In genomic region chr4:106707776-106708603, GRCh38 we compare ENCODE assay signal across 11 cellular contexts.
DNase-seq lines count a peak whose midpoint lies in the region; ATAC-seq lines count a peak whose summit lies in the region.
"Had no signal": no experiment of that assay in that cellular context is flagged by ENCODE, and none has a peak within 500 bp of the region (broad histone marks: within the 10 kb centered on the region; RNA-seq: fewer than 3 reads in every experiment).

No MANE protein-coding gene starts in this region.

- H3K27me3 ChIP-seq in naive thymus-derived CD4-positive, alpha-beta T cell (ENCODE audit: control insufficient read depth in 2 of 2, insufficient read depth in 2 of 2, low read length in 2 of 2): no peaks in the 10 kb centered on the region

- H3K4me1 ChIP-seq in naive thymus-derived CD4-positive, alpha-beta T cell (ENCODE audit: control insufficient read depth in 2 of 2, insufficient read depth in 2 of 2, low read length in 2 of 2): no peaks in the 10 kb centered on the region
- H3K4me1 ChIP-seq: HAP-1 had no signal

- peak; percentile 55 for DNase-seq in UCSD-AML1 (lab: John Stamatoyannopoulos, UW; ENCODE audit: unreplicated experiment)
- no peak for DNase-seq in naive thymus-derived CD4-positive, alpha-beta T cell
- no peak for DNase-seq in T1000 (lab: John Stamatoyannopoulos, UW)
- DNase-seq in NCI-H2227 (lab: John Stamatoyannopoulos, UW; ENCODE audit: unreplicated experiment): no peak
- no peak for DNase-seq in SW480 (ENCODE audit: low spot score)
- DNase-seq: activated gamma-delta T cell, NCI-H1436 treated with DMSO at 0.1 percent for 48 hours had no signal

- peak; percentile 88 for ATAC-seq in GM18870 (IDR thresholded peaks at IDR 0.05; ENCODE audit: unreplicated experiment)
- ATAC-seq in HG03342 (IDR thresholded peaks at IDR 0.05; ENCODE audit: unreplicated experiment): peak; percentile 62
- peak; percentile 54 for ATAC-seq in naive thymus-derived CD4-positive, alpha-beta T cell
- no peak for ATAC-seq in GM18867 (IDR thresholded peaks at IDR 0.05; ENCODE audit: unreplicated experiment)

- POLR2A ChIA-PET in naive thymus-derived CD4-positive, alpha-beta T cell (lab: Charles Lee): no interaction called here

- no peak overlapping the region for H3K27ac Mint-ChIP-seq in naive thymus-derived CD4-positive, alpha-beta T cell

- H3K27ac ChIP-seq in naive thymus-derived CD4-positive, alpha-beta T cell (ENCODE audit: low read depth, low read length): no peak overlapping the region

- peaks cover 0 to 2% (median 0%) of the 10 kb centered on the region in 7 donors for H3K4me1 Mint-ChIP-seq in naive thymus-derived CD4-positive, alpha-beta T cell

- intact Hi-C loops in naive thymus-derived CD4-positive, alpha-beta T cell (cut with micrococcal nuclease): no loop called here

- H3K4me3 ChIP-seq in naive thymus-derived CD4-positive, alpha-beta T cell (ENCODE audit: low read length): no peak overlapping the region
- H3K4me3 ChIP-seq: HAP-1 had no signal

- no peaks in the 10 kb centered on the region for H3K9me3 ChIP-seq in naive thymus-derived CD4-positive, alpha-beta T cell (ENCODE audit: control insufficient read depth in 2 of 3, low read length in 3 of 3)
- H3K9me3 ChIP-seq: HAP-1 had no signal

- H3K4me3 Mint-ChIP-seq in naive thymus-derived CD4-positive, alpha-beta T cell: no peak overlapping the region

- H3K27me3 Mint-ChIP-seq in naive thymus-derived CD4-positive, alpha-beta T cell: no peaks in the 10 kb centered on the region

- peaks cover 0 to 16% (median 4%) of the 10 kb centered on the region in 11 donors for H3K9me3 Mint-ChIP-seq in naive thymus-derived CD4-positive, alpha-beta T cell

- no peaks in the 10 kb centered on the region for H3K36me3 Mint-ChIP-seq in naive thymus-derived CD4-positive, alpha-beta T cell

- H3K36me3 ChIP-seq in naive thymus-derived CD4-positive, alpha-beta T cell (ENCODE audit: control insufficient read depth in 2 of 3, insufficient read depth in 3 of 3, low read length in 3 of 3): no peaks in the 10 kb centered on the region
- H3K36me3 ChIP-seq: HAP-1 had no signal

- CTCF ChIA-PET in naive thymus-derived CD4-positive, alpha-beta T cell (lab: Charles Lee): no interaction called here
